8 cellular contexts compared by ENCODE assay signal in the genomic region with DNA sequence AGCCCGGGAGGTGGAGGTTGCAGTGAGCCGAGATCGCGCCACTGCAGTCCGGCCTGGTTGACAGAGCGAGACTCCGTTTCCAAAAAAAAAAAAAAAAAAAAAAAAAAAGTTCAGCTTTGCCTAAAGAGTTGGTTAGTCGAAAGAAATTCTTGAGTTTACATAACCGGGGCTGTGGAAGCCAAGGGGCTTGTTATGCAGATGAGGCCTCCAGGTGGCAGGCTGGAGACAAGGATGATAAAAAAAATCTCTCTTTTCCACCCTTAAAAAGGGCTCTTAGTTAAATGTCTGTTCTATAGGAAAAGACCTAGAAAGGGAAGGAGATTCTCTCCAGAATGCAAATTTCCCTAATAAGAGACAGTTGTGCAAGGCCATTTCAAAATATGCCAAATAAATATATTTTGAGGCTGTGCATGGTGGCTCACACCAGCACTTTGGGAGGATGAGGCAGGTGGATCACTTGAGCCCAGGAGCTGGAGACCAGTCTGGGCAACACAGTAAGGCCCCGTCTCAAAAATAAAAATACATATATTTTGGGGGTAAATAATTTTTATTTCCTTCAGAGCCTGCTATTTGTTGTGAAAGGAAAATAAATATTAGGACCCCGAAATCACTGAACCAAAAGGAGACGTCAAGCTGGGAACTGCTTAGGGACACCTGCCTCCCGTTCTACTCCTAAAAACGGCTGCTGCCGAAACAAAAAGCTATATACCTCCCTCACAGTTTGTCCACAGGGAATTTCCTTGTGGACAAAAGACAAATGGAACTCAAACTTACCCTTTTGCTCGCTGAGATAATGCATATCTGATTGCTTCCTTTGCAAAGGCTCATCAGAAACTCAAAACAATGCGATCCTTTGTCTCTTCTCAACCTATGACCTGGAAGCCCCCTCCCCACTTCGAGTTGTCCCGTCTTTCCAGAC.
DNase-seq lines count a peak whose midpoint lies in the region; ATAC-seq and TF ChIP-seq lines count a peak whose summit lies in the region.

No MANE protein-coding gene starts in this region.

- CTCF ChIA-PET in AG04449 (lab: Yijun Ruan, JAX) = interaction anchor here (0.7 to 5.3 kb wide), 29 partner anchors 8 to 213 kb away, joined by 3 to 69 read pairs (median 5); a partner anchor contains a TSS

- H3K4me3 ChIP-seq in AG04449 (ENCODE audit: low read depth, low read length) = no peak overlapping the region; the same call in 1 of the 2 replicates

- peak; percentile 44 for DNase-seq in AG04449 (ENCODE audit: low read depth, low spot score)
- peak; percentile 86 for DNase-seq in GM10266 (ENCODE audit: extremely low spot score)
- peak; percentile 62 for DNase-seq in NCI-H2196 (lab: John Stamatoyannopoulos, UW; ENCODE audit: unreplicated experiment)
- peak; percentile 62 for DNase-seq in activated naive CD4-positive, alpha-beta T cell treated with Interleukin-2 at 50 U/mL for 16 hours
- DNase-seq in head of caudate nucleus = peak; percentile 22 to 87 (median 64)
- peak; percentile 45 for DNase-seq in pons (ENCODE audit: low spot score)
- DNase-seq in activated CD4-positive, CD25-positive, alpha-beta regulatory T cell treated with anti-CD3 and anti-CD28 coated beads, Interleukin-2, amount 50 U/mL, for 72 hours = no peak

- intact Hi-C loops in head of caudate nucleus (cut with DNase I) = loop anchor here (10.0 kb wide), 1 partner anchor 50 kb away; no protein-coding TSS in a partner anchor

- POLR2A ChIA-PET in AG04449 (lab: Yijun Ruan, JAX) = interaction anchor here (0.6 kb wide), 1 partner anchor 92 kb away, joined by 3 read pairs; no protein-coding TSS in a partner anchor

- TF ChIP-seq CTCF in AG04449 (IDR thresholded peaks at IDR 0.05; ENCODE audit: insufficient read depth, low read length, missing control alignments) (peak; percentile 48), GM10266 (IDR thresholded peaks at IDR 0.05; ENCODE audit: control insufficient read depth, insufficient read depth, low read depth, missing control alignments) (peak; percentile 66)

- no peak for ATAC-seq in GM18519 (IDR thresholded peaks at IDR 0.05; ENCODE audit: low FRiP score, unreplicated experiment)
